1 cellular context compared by ENCODE assay signal in the genomic region with DNA sequence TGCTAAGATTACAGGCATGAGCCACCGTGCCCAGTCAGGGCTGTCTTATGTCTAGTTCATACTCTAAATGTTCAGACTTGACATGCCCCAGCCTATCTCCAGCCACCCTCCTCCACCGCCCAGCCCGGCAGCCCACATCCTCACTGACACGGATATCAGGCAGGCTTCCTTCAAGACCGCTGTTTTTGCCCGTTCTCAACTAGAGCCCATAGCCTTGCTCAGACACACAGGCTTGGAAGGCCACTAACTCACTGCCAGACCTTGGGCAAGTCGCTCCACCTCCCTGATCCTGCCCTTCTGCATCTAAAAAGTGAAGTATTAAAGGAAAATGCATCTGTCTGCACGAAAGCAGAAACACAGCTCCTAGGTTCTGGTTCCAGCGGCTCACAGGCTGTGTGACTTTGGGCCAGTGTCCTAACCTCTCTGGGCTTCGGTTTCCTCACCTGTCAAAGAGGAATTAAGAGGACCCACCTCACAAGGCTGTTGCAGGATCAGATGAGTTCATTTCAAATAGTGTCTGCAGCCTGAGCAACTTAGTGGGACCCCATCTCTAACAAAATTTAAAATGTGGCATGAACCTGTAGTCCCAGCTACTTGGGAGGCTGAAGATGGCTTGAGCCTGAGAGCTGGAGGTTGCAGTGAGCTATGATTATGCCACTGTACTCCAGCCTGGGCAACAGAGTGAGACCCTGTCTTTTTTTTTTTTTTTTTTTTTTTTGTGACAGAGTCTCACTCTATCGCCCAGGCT.
TF ChIP-seq lines count a peak whose summit lies in the region.

No MANE protein-coding gene starts in this region.

TF ChIP-seq in SK-N-SH, 30 proteins besides CTCF, POLR2A, EP300 and RAD21:
- TF ChIP-seq EZH2phosphoT487 (IDR thresholded peaks at IDR 0.05; ENCODE audit: borderline replicate concordance, low read depth) (no peak), GATA2 (CRISPR knock-in tag; IDR thresholded peaks at IDR 0.05) (no peak), MEF2A (IDR thresholded peaks at IDR 0.05; ENCODE audit: borderline replicate concordance, low read depth) (no peak), TAF1 (IDR thresholded peaks at IDR 0.05; ENCODE audit: borderline replicate concordance, low read depth, low read length) (no peak), GABPA (IDR thresholded peaks at IDR 0.05; ENCODE audit: low read depth) (no peak), RCOR1 (IDR thresholded peaks at IDR 0.05; ENCODE audit: low read length) (no peak), NFIC (IDR thresholded peaks at IDR 0.05; ENCODE audit: borderline replicate concordance) (no peak), RXRA (IDR thresholded peaks at IDR 0.05; ENCODE audit: borderline replicate concordance, low read depth) (no peak), FOXJ3 (CRISPR knock-in tag; IDR thresholded peaks at IDR 0.05) (no peak)
- TF ChIP-seq, protein P1, sequence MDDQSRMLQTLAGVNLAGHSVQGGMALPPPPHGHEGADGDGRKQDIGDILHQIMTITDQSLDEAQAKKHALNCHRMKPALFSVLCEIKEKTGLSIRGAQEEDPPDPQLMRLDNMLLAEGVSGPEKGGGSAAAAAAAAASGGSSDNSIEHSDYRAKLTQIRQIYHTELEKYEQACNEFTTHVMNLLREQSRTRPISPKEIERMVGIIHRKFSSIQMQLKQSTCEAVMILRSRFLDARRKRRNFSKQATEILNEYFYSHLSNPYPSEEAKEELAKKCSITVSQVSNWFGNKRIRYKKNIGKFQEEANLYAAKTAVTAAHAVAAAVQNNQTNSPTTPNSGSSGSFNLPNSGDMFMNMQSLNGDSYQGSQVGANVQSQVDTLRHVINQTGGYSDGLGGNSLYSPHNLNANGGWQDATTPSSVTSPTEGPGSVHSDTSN (IDR thresholded peaks at IDR 0.05), result no peak
- TF ChIP-seq, protein P2, sequence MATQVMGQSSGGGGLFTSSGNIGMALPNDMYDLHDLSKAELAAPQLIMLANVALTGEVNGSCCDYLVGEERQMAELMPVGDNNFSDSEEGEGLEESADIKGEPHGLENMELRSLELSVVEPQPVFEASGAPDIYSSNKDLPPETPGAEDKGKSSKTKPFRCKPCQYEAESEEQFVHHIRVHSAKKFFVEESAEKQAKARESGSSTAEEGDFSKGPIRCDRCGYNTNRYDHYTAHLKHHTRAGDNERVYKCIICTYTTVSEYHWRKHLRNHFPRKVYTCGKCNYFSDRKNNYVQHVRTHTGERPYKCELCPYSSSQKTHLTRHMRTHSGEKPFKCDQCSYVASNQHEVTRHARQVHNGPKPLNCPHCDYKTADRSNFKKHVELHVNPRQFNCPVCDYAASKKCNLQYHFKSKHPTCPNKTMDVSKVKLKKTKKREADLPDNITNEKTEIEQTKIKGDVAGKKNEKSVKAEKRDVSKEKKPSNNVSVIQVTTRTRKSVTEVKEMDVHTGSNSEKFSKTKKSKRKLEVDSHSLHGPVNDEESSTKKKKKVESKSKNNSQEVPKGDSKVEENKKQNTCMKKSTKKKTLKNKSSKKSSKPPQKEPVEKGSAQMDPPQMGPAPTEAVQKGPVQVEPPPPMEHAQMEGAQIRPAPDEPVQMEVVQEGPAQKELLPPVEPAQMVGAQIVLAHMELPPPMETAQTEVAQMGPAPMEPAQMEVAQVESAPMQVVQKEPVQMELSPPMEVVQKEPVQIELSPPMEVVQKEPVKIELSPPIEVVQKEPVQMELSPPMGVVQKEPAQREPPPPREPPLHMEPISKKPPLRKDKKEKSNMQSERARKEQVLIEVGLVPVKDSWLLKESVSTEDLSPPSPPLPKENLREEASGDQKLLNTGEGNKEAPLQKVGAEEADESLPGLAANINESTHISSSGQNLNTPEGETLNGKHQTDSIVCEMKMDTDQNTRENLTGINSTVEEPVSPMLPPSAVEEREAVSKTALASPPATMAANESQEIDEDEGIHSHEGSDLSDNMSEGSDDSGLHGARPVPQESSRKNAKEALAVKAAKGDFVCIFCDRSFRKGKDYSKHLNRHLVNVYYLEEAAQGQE (IDR thresholded peaks at IDR 0.05; ENCODE audit: low read depth, low read length), result no peak
